8 cellular contexts compared by ENCODE assay signal in genomic region chr6:140774080-140774505, GRCh38.
A peak's percentile ranks its signal among the peaks of the same experiment; 100 is the strongest.
DNase-seq lines count a peak whose midpoint lies in the region; ATAC-seq and TF ChIP-seq lines count a peak whose summit lies in the region.

No MANE protein-coding gene starts in this region.

- TF ChIP-seq CTCF in AG04449 (IDR thresholded peaks at IDR 0.05; ENCODE audit: insufficient read depth, low read length, missing control alignments) (no peak), cardiac muscle cell (IDR thresholded peaks at IDR 0.05; ENCODE audit: low read depth, low read length) (no peak)

- DNase-seq in AG04449 (ENCODE audit: low read depth, low spot score) (peak; percentile 40), OCI-M2 (lab: John Stamatoyannopoulos, UW; ENCODE audit: unreplicated experiment) (peak; percentile 35), cardiac muscle cell (ENCODE audit: low read depth in 1 of 2, low spot score in 1 of 2) (peak; percentile 81 to 93), ecto neural progenitor cell (ENCODE audit: low spot score) (no peak), SIG-M5 treated with dmso at 0.1 percent for 504 hours (lab: John Stamatoyannopoulos, UW; ENCODE audit: unreplicated experiment) (no peak)
- DNase-seq in activated CD4-positive, alpha-beta T cell treated with anti-CD3 and anti-CD28 coated beads, Interleukin-2, amount 50 U/mL, for 1 hour: no peak

- H3K36me3 ChIP-seq in cardiac muscle cell: no peaks in the 10 kb centered on the region

- ATAC-seq in GM18868 (IDR thresholded peaks at IDR 0.05; ENCODE audit: unreplicated experiment) (peak; percentile 100), HG03039 (IDR thresholded peaks at IDR 0.05; ENCODE audit: unreplicated experiment) (peak; percentile 100)

- CTCF ChIA-PET in AG04449 (lab: Yijun Ruan, JAX): interaction anchor here (0.8 kb wide), 1 partner anchor 11 kb away, joined by 3 read pairs; no protein-coding TSS in a partner anchor

- peak overlapping the region; percentile 83 for H3K27ac ChIP-seq in cardiac muscle cell

- no peak overlapping the region for H3K4me3 ChIP-seq in AG04449 (ENCODE audit: low read depth, low read length)
- no peak overlapping the region for H3K4me3 ChIP-seq in cardiac muscle cell

- H3K9me3 ChIP-seq in cardiac muscle cell (ENCODE audit: low read depth): no peaks in the 10 kb centered on the region

- POLR2A ChIA-PET in AG04449 (lab: Yijun Ruan, JAX): no interaction called here

- peaks cover 28% of the 10 kb centered on the region for H3K4me1 ChIP-seq in cardiac muscle cell (ENCODE audit: low read depth)

- H3K27me3 ChIP-seq in cardiac muscle cell: no peaks in the 10 kb centered on the region

Comparison
In these comparisons a context has a peak if more than half of its experiments do, and no peak if none do; other contexts are left out.
1. DNase-seq: peak in AG04449 (single experiment), OCI-M2 (single experiment) and cardiac muscle cell (2 of 2); none in ecto neural progenitor cell (single experiment), activated CD4-positive, alpha-beta T cell treated with anti-CD3 and anti-CD28 coated beads, Interleukin-2, amount 50 U/mL, for 1 hour (single experiment) and SIG-M5 treated with dmso at 0.1 percent for 504 hours (single experiment).